Comparison of ENCODE assay signal across 1 cellular context in genomic region chr11:10317776-10318526, GRCh38.
TF ChIP-seq lines count a peak whose summit lies in the region.

No MANE protein-coding gene starts in this region.

TF ChIP-seq in GM12878, 131 proteins besides CTCF, POLR2A, EP300 and RAD21 (continued from another document):
- TF ChIP-seq CEBPZ (IDR thresholded peaks at IDR 0.05; ENCODE audit: low read depth, low read length) (no peak), BACH1 (IDR thresholded peaks at IDR 0.05; ENCODE audit: borderline replicate concordance) (no peak), SMAD5 (IDR thresholded peaks at IDR 0.05; ENCODE audit: low read depth) (no peak), JUND (IDR thresholded peaks at IDR 0.05; ENCODE audit: low read depth, low read length) (no peak)
